Comparison of ENCODE assay signal across 10 cellular contexts in the genomic region with DNA sequence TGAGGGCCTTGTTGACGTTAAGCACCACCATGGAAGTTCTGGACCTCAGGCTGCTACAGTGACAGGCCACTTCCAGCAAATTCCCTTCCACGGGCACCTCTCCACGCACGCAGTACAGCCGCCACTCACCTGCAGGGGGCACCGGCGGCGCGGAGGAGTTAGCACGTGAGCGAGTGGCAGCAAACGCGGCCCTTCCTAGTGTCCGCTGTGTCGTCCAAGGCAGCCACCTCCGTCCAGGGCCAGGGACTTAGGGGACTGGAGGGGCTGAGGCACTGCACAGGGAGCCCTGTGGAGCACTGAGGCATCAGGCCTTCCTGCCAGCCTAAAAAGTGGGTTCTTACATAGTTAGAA.
A peak's percentile ranks its signal among the peaks of the same experiment; 100 is the strongest.
DNase-seq lines count a peak whose midpoint lies in the region; ATAC-seq and TF ChIP-seq lines count a peak whose summit lies in the region.
"Had no signal": no experiment of that assay in that cellular context is flagged by ENCODE, and none has a peak within 500 bp of the region (broad histone marks: within the 10 kb centered on the region; RNA-seq: fewer than 3 reads in every experiment).

No MANE protein-coding gene starts in this region.

- H3K9me3 ChIP-seq in OCI-LY3 (ENCODE audit: insufficient read depth, low read length) (no peaks in the 10 kb centered on the region), sigmoid colon (no peaks in the 10 kb centered on the region), T-helper 17 cell (ENCODE audit: control insufficient read depth, low read length, poor library complexity, severe bottlenecking) (no peaks in the 10 kb centered on the region)

- H3K27me3 ChIP-seq in OCI-LY3 (ENCODE audit: low read depth, low read length) (no peaks in the 10 kb centered on the region), sigmoid colon (no peaks in the 10 kb centered on the region)

- H2AFZ ChIP-seq in OCI-LY3 (ENCODE audit: low read depth, low read length) = no peak overlapping the region

- H3K36me3 ChIP-seq in OCI-LY3 (replicated peaks; ENCODE audit: low read depth, low read length) (no peaks in the 10 kb centered on the region), sigmoid colon (peaks cover 47 to 100% (median 71%) of the 10 kb centered on the region in 4 donors)

- peak; percentile 25; the same call in 1 of the 3 replicates for TF ChIP-seq CTCF in GM12872 (IDR thresholded peaks at IDR 0.05; ENCODE audit: insufficient read depth, low read depth, low read length)
- peak; percentile 29 for TF ChIP-seq CTCF in OCI-LY3 (IDR thresholded peaks at IDR 0.05; ENCODE audit: low read depth, low read length)
- peak; percentile 27 for TF ChIP-seq CTCF in fibroblast of the aortic adventitia (IDR thresholded peaks at IDR 0.05; ENCODE audit: insufficient read depth, low read length)
- peak in 2 of 4 experiments; percentile 46 to 54 for TF ChIP-seq CTCF in sigmoid colon (IDR thresholded peaks at IDR 0.05)

- TF ChIP-seq POLR2A in sigmoid colon (IDR thresholded peaks at IDR 0.05) = no peak

- H3K27ac ChIP-seq in OCI-LY3 (ENCODE audit: low read length) = no peak overlapping the region
- H3K27ac ChIP-seq in sigmoid colon = peak overlapping the region; percentile 44 to 79 (median 70)

- no peaks in the 10 kb centered on the region for H3K27me3 Mint-ChIP-seq in T-helper 17 cell

- DNase-seq in fibroblast of the aortic adventitia (ENCODE audit: low read depth) = no peak
- DNase-seq in sigmoid colon = no peak
- no peak for DNase-seq in T-helper 17 cell
- DNase-seq in T-helper 1 cell = no peak
- no peak for DNase-seq in Ammon's horn (ENCODE audit: low spot score)
- no peak for DNase-seq in EL
- DNase-seq: Kasumi-1 had no signal

- H3K4me2 ChIP-seq in OCI-LY3 (ENCODE audit: low read length) = no peak overlapping the region

- WGBS in sigmoid colon, 2 donors = 88 to 89% methylated on average over 16 of the region's 16 CpGs

- TF ChIP-seq EP300 in sigmoid colon (IDR thresholded peaks at IDR 0.05) = no peak

- no peak overlapping the region for H3K4me3 Mint-ChIP-seq in T-helper 17 cell

- intact Hi-C loops in sigmoid colon (cut with DNase I) = no loop called here

- H3K27ac Mint-ChIP-seq in T-helper 17 cell = no peak overlapping the region

- no peaks in the 10 kb centered on the region for H4K20me1 ChIP-seq in OCI-LY3 (ENCODE audit: insufficient read depth, low read length)

- H3K79me2 ChIP-seq in OCI-LY3 (ENCODE audit: low read length) = no peaks in the 10 kb centered on the region

- peaks cover 4% of the 10 kb centered on the region; the same call in 1 of the 2 replicates for H3K4me1 ChIP-seq in OCI-LY3 (ENCODE audit: low read length)
- H3K4me1 ChIP-seq in sigmoid colon = peaks cover 0 to 63% (median 57%) of the 10 kb centered on the region in 4 donors

- no peak overlapping the region for H3K9ac ChIP-seq in OCI-LY3 (ENCODE audit: low read length)

- peaks cover 14% of the 10 kb centered on the region for H3K36me3 Mint-ChIP-seq in T-helper 17 cell (ENCODE audit: low read depth)

- H3K4me1 Mint-ChIP-seq in T-helper 17 cell = peaks cover 2% of the 10 kb centered on the region

- no peak for ATAC-seq in T-helper 17 cell
- ATAC-seq: activated CD4-positive, CD25-positive, alpha-beta regulatory T cell treated with anti-CD3 and anti-CD28 coated beads, Interleukin-2, amount 50 U/mL, for 24 hours had no signal

- H3K4me3 ChIP-seq in OCI-LY3 (ENCODE audit: low read length) (no peak overlapping the region), fibroblast of the aortic adventitia (ENCODE audit: low read depth, low read length) (no peak overlapping the region), sigmoid colon (no peak overlapping the region)
